8 cellular contexts compared by ENCODE assay signal in the genomic region with DNA sequence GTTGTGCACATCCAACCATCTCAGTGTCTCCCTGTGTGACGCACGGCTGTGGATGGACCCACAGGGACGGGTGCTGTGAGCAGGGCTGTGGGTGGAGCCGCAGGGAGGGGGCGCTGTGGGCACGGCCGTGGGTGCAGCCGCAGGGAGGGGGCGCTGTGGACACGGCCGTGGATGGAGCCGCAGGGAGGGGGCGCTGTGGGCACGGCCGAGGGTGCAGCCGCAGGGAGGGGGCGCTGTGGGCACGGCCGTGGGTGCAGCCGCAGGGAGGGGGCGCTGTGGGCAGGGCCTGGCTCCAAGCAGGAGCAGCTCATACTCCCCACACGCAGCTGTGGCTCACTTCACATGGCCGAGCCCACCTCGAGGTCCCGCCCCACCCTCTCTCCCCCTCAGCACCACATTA. TPM values are rescaled to one million over a fixed set of nuclear protein-coding genes. Genes with fewer than 3 reads are reported as not detected.
DNase-seq lines count a peak whose midpoint lies in the region; ATAC-seq and TF ChIP-seq lines count a peak whose summit lies in the region.

No MANE protein-coding gene starts in this region.

- H3K27me3 Mint-ChIP-seq in CD8-positive, alpha-beta memory T cell = peaks cover 2 to 3% of the 10 kb centered on the region in 2 donors

- H3K4me1 ChIP-seq in CD8-positive, alpha-beta memory T cell (ENCODE audit: insufficient read depth, low read length) = peaks cover 5% of the 10 kb centered on the region
- peaks cover 7% of the 10 kb centered on the region for H3K4me1 ChIP-seq in KMS-11 (ENCODE audit: low read depth, poor library complexity, severe bottlenecking)
- H3K4me1 ChIP-seq in psoas muscle = peaks cover 9% of the 10 kb centered on the region

- H3K36me3 Mint-ChIP-seq in CD8-positive, alpha-beta memory T cell = no peaks in the 10 kb centered on the region
- no peaks in the 10 kb centered on the region for H3K36me3 Mint-ChIP-seq in activated naive CD4-positive, alpha-beta T cell treated with anti-CD3 and anti-CD28 coated beads, Interleukin-2, amount 50 U/mL, for 72 hours

- ATAC-seq in GM19025 (IDR thresholded peaks at IDR 0.05; ENCODE audit: low read depth, unreplicated experiment) (peak; percentile 67), Right ventricle myocardium superior (ENCODE audit: poor library complexity) (peak; percentile 90), psoas muscle (peak; percentile 73 to 80 (median 77)), HG02884 (IDR thresholded peaks at IDR 0.05; ENCODE audit: unreplicated experiment) (no peak)
- peak; percentile 75 to 83 for ATAC-seq in activated naive CD4-positive, alpha-beta T cell treated with anti-CD3 and anti-CD28 coated beads, Interleukin-2, amount 50 U/mL, for 72 hours

- no peaks in the 10 kb centered on the region for H3K27me3 ChIP-seq in CD8-positive, alpha-beta memory T cell (ENCODE audit: insufficient read depth, low read length, poor library complexity, severe bottlenecking)
- H3K27me3 ChIP-seq in KMS-11 (ENCODE audit: insufficient read depth, low read depth) (no peaks in the 10 kb centered on the region), psoas muscle (ENCODE audit: insufficient read depth in 3 of 3, low read length in 2 of 3) (peaks cover 0 to 11% (median 7%) of the 10 kb centered on the region in 3 donors)

- intact Hi-C loops in Right ventricle myocardium superior (cut with DNase I) = loop anchor here (5.0 kb wide), 2 partner anchors 51 to 66 kb away; partner anchors contain the start of genes DENND6B and PPP6R2
- intact Hi-C loops in psoas muscle (cut with DNase I) = loop anchor here (2.0 kb wide), 1 partner anchor 51 kb away; the partner anchor contains the start of gene DENND6B (in 2 of the 2)

- H3K79me2 ChIP-seq in KMS-11 (ENCODE audit: insufficient read depth, low read depth) = no peaks in the 10 kb centered on the region

- POLR2A ChIA-PET in CD8-positive, alpha-beta memory T cell (lab: Charles Lee) = no interaction called here

- H3K4me1 Mint-ChIP-seq in CD8-positive, alpha-beta memory T cell = peaks cover 0 to 10% (median 3%) of the 10 kb centered on the region in 3 donors

- H3K9me3 ChIP-seq in CD8-positive, alpha-beta memory T cell (ENCODE audit: low read length) = no peaks in the 10 kb centered on the region
- no peaks in the 10 kb centered on the region for H3K9me3 ChIP-seq in psoas muscle

- no peaks in the 10 kb centered on the region for H3K9me3 Mint-ChIP-seq in CD8-positive, alpha-beta memory T cell
- no peaks in the 10 kb centered on the region for H3K9me3 Mint-ChIP-seq in activated naive CD4-positive, alpha-beta T cell treated with anti-CD3 and anti-CD28 coated beads, Interleukin-2, amount 50 U/mL, for 72 hours

- TF ChIP-seq CTCF in KMS-11 (conservative IDR thresholded peaks at IDR 0.05; ENCODE audit: low read depth, low read length) (peak; percentile 87), psoas muscle (IDR thresholded peaks at IDR 0.05) (peak; percentile 48)

- no peak overlapping the region for H3K4me3 ChIP-seq in CD8-positive, alpha-beta memory T cell (ENCODE audit: low read length)
- H3K4me3 ChIP-seq in KMS-11 (IDR thresholded peaks at IDR 0.05; ENCODE audit: insufficient read depth, low read depth, low read length) (no peak overlapping the region), psoas muscle (no peak overlapping the region)

- no peak overlapping the region for H3K27ac ChIP-seq in CD8-positive, alpha-beta memory T cell (ENCODE audit: low read depth, low read length)
- H3K27ac ChIP-seq in KMS-11 (no peak overlapping the region), psoas muscle (no peak overlapping the region)

- peak; percentile 40 to 66 (median 52) for DNase-seq in CD8-positive, alpha-beta memory T cell
- peak in 1 of 2 donors; percentile 66 for DNase-seq in activated naive CD4-positive, alpha-beta T cell treated with anti-CD3 and anti-CD28 coated beads, Interleukin-2, amount 50 U/mL, for 72 hours (ENCODE audit: low spot score in 2 of 2)
- DNase-seq in Right ventricle myocardium superior (peak; percentile 78), psoas muscle (peak in 1 of 2 donors; percentile 61), NCI-H187 (lab: John Stamatoyannopoulos, UW) (no peak)

- 58 to 68% (median 60%) methylated on average over 22 to 25 of the region's 25 CpGs for WGBS in psoas muscle, 3 donors

- H4K20me1 ChIP-seq in KMS-11 (ENCODE audit: insufficient read depth) = no peaks in the 10 kb centered on the region

- H3K4me2 ChIP-seq in KMS-11 = no peak overlapping the region

- no peak overlapping the region for H3K4me3 Mint-ChIP-seq in CD8-positive, alpha-beta memory T cell

- no peak overlapping the region for H3K9ac ChIP-seq in KMS-11

- no peak overlapping the region for H2AFZ ChIP-seq in KMS-11 (ENCODE audit: low read depth)

- no peak overlapping the region for H3K27ac Mint-ChIP-seq in CD8-positive, alpha-beta memory T cell
- no peak overlapping the region for H3K27ac Mint-ChIP-seq in activated naive CD4-positive, alpha-beta T cell treated with anti-CD3 and anti-CD28 coated beads, Interleukin-2, amount 50 U/mL, for 72 hours

- CTCF ChIA-PET in CD8-positive, alpha-beta memory T cell (lab: Charles Lee) = interaction anchor here (0.6 to 2.2 kb wide), 12 partner anchors 22 to 223 kb away, joined by 3 to 8 read pairs (median 4); no protein-coding TSS in a partner anchor

- no peaks in the 10 kb centered on the region for H3K36me3 ChIP-seq in CD8-positive, alpha-beta memory T cell (ENCODE audit: insufficient read depth, low read length)
- no peaks in the 10 kb centered on the region for H3K36me3 ChIP-seq in KMS-11 (ENCODE audit: insufficient read depth)
- peaks cover 0 to 51% of the 10 kb centered on the region in 2 donors for H3K36me3 ChIP-seq in psoas muscle (ENCODE audit: insufficient read depth in 1 of 2, low read depth in 1 of 2)

RNA-seq across cellular contexts. Expression of gene MAPK11, which starts 6.0 kb away (rescaled TPM):
- total RNA-seq in CD8-positive, alpha-beta memory T cell = 10 to 100 TPM; 12.8 to 13.2 TPM
- 0.28 TPM for polyA plus RNA-seq in CD8-positive, alpha-beta memory T cell
- total RNA-seq in activated naive CD4-positive, alpha-beta T cell treated with anti-CD3 and anti-CD28 coated beads, Interleukin-2, amount 50 U/mL, for 72 hours = 10 to 100 TPM; 15.6 to 25.7 TPM
- total RNA-seq in Right ventricle myocardium superior = 8.5 TPM
- 1 to 10 TPM; 4.4 to 6.3 (median 5.4) TPM for total RNA-seq in psoas muscle
- polyA plus RNA-seq in psoas muscle = 1 to 10 TPM; 1.7 to 5.3 (median 4.0) TPM

RNA-seq across cellular contexts. Expression of gene MAPK12, which starts 14.7 kb away (rescaled TPM):
- total RNA-seq in CD8-positive, alpha-beta memory T cell = 1 to 10 TPM; 9.3 to 9.7 TPM
- polyA plus RNA-seq in CD8-positive, alpha-beta memory T cell = 0.03 TPM
- total RNA-seq in activated naive CD4-positive, alpha-beta T cell treated with anti-CD3 and anti-CD28 coated beads, Interleukin-2, amount 50 U/mL, for 72 hours = 10 to 100 TPM in 1 of 2 donors, 1 to 10 TPM in 1; 7.1 to 14.2 TPM
- total RNA-seq in Right ventricle myocardium superior (13.2 TPM), psoas muscle (100 to 1,000 TPM; 107 to 178 (median 145) TPM)
- polyA plus RNA-seq in psoas muscle = 100 to 1,000 TPM in 2 of 3 donors, 10 to 100 TPM in 1; 57.4 to 148 (median 131) TPM

RNA-seq across cellular contexts. Expression of gene HDAC10, which starts 25.1 kb away (rescaled TPM):
- 10 to 100 TPM; 42.5 to 44.7 TPM for total RNA-seq in CD8-positive, alpha-beta memory T cell
- 7.5 TPM for polyA plus RNA-seq in CD8-positive, alpha-beta memory T cell
- total RNA-seq in activated naive CD4-positive, alpha-beta T cell treated with anti-CD3 and anti-CD28 coated beads, Interleukin-2, amount 50 U/mL, for 72 hours = 10 to 100 TPM; 43.7 to 67.3 TPM
- total RNA-seq in Right ventricle myocardium superior (12.0 TPM), psoas muscle (10 to 100 TPM; 13.5 to 19.4 (median 15.3) TPM)
- polyA plus RNA-seq in psoas muscle = 1 to 10 TPM; 4.3 to 5.3 (median 5.1) TPM

RNA-seq across cellular contexts. Expression of gene PLXNB2, which starts 31.3 kb away (rescaled TPM):
- 10 to 100 TPM; 13.4 to 14.4 TPM for total RNA-seq in CD8-positive, alpha-beta memory T cell
- 0.17 TPM for polyA plus RNA-seq in CD8-positive, alpha-beta memory T cell
- 10 to 100 TPM; 10.3 to 13.1 TPM for total RNA-seq in activated naive CD4-positive, alpha-beta T cell treated with anti-CD3 and anti-CD28 coated beads, Interleukin-2, amount 50 U/mL, for 72 hours
- total RNA-seq in Right ventricle myocardium superior (68.3 TPM), psoas muscle (10 to 100 TPM; 13.6 to 43.7 (median 15.0) TPM)
- 10 to 100 TPM in 1 of 3 donors, 1 to 10 TPM in 2; 3.9 to 11.6 (median 5.8) TPM for polyA plus RNA-seq in psoas muscle

RNA-seq across cellular contexts. Expression of gene TUBGCP6, which starts 31.3 kb away (rescaled TPM):
- total RNA-seq in CD8-positive, alpha-beta memory T cell = 10 to 100 TPM; 51.4 to 52.2 TPM
- 18.6 TPM for polyA plus RNA-seq in CD8-positive, alpha-beta memory T cell
- total RNA-seq in activated naive CD4-positive, alpha-beta T cell treated with anti-CD3 and anti-CD28 coated beads, Interleukin-2, amount 50 U/mL, for 72 hours = 10 to 100 TPM; 49.6 to 50.9 TPM
- total RNA-seq in Right ventricle myocardium superior = 14.1 TPM
- total RNA-seq in psoas muscle = 10 to 100 TPM; 18.0 to 21.8 (median 19.0) TPM
- polyA plus RNA-seq in psoas muscle = 10 to 100 TPM in 2 of 3 donors, 1 to 10 TPM in 1; 9.5 to 11.2 (median 10.6) TPM

Comparison
In these comparisons a context has a peak if more than half of its experiments do, and no peak if none do; other contexts are left out.
1. DNase-seq: peak in CD8-positive, alpha-beta memory T cell (5 of 5) and Right ventricle myocardium superior (single experiment); none in NCI-H187 (0 of 2).